In genomic region chr5:175795959-175796358, GRCh38 we compare ENCODE assay signal across 27 cellular contexts.
DNase-seq lines count a peak whose midpoint lies in the region; TF ChIP-seq lines count a peak whose summit lies in the region.
"Had no signal": no experiment of that assay in that cellular context is flagged by ENCODE, and none has a peak within 500 bp of the region (broad histone marks: within the 10 kb centered on the region; RNA-seq: fewer than 3 reads in every experiment).

No MANE protein-coding gene starts in this region.

- H3K9ac ChIP-seq in parathyroid adenoma: peak overlapping the region; percentile 39

- H3K9me3 ChIP-seq in parathyroid adenoma (ENCODE audit: control insufficient read depth, low read length): no peaks in the 10 kb centered on the region
- H3K9me3 ChIP-seq: lower lobe of right lung had no signal

- peaks cover 25% of the 10 kb centered on the region for H3K4me1 ChIP-seq in parathyroid adenoma

- DNase-seq in NCI-H1694 treated with DMSO at 0.1 percent for 48 hours (lab: John Stamatoyannopoulos, UW): peak; percentile 41
- DNase-seq in NCI-H1694 (lab: John Stamatoyannopoulos, UW): no peak
- peak; percentile 62 for DNase-seq in NCI-H69 (lab: John Stamatoyannopoulos, UW)
- no peak for DNase-seq in endothelial cell (ENCODE audit: low spot score)
- DNase-seq in stimulated activated CD8-positive, alpha-beta memory T cell treated with anti-CD3 and anti-CD28 coated beads, Interleukin-4, amount 100 ng/mL, for 48 hours: no peak
- no peak for DNase-seq in GDM1 (lab: John Stamatoyannopoulos, UW)
- DNase-seq in stimulated activated CD4-positive, alpha-beta T cell treated with anti-CD3 and anti-CD28 coated beads, Interleukin-4, amount 100 ng/mL, for 24 hours: no peak
- DNase-seq: 8988T; activated CD4-positive, CD25-positive, alpha-beta regulatory T cell treated with anti-CD3 and anti-CD28 coated beads, Interleukin-2, amount 50 U/mL, for 72 hours; activated CD8-positive, alpha-beta memory T cell treated with anti-CD3 and anti-CD28 coated beads for 24 hours; activated T-cell treated with anti-CD3 and anti-CD28 coated beads, Interleukin-2, amount 50 U/mL, for 4 hours; AML-193; DND-41; effector CD8-positive, alpha-beta T cell; GOT3; kidney; lower lobe of right lung; occipital lobe; OCI-M1; Right ventricle myocardium superior; small intestine; stimulated activated CD4-positive, alpha-beta T cell treated with anti-CD3 and anti-CD28 coated beads, Interleukin-2, amount 100 ng/mL, for 24 hours; stimulated activated naive CD4-positive, alpha-beta T cell had no signal

- H2AFZ ChIP-seq in parathyroid adenoma: peak overlapping the region; percentile 100

- H3K9me3 Mint-ChIP-seq in endothelial cell (ENCODE audit: unreplicated experiment): no peaks in the 10 kb centered on the region

- no peaks in the 10 kb centered on the region for H3K27me3 ChIP-seq in parathyroid adenoma (ENCODE audit: control insufficient read depth, insufficient read depth, low read length)

- no peak overlapping the region for H3K4me3 ChIP-seq in parathyroid adenoma (ENCODE audit: low read depth, low read length)
- H3K4me3 ChIP-seq: esophagus muscularis mucosa, lower lobe of right lung had no signal

- no peaks in the 10 kb centered on the region for H3K36me3 Mint-ChIP-seq in endothelial cell (ENCODE audit: low read depth, unreplicated experiment)

- H3K79me2 ChIP-seq in parathyroid adenoma: peaks cover 3% of the 10 kb centered on the region

- H3K4me1 Mint-ChIP-seq in endothelial cell (ENCODE audit: unreplicated experiment): peaks cover 8% of the 10 kb centered on the region

- H3K27me3 Mint-ChIP-seq in endothelial cell (ENCODE audit: unreplicated experiment): peaks cover 7% of the 10 kb centered on the region

- H3K27ac ChIP-seq in parathyroid adenoma: peak overlapping the region; percentile 95
- H3K27ac ChIP-seq: esophagus muscularis mucosa, lower lobe of right lung had no signal

- H3K36me3 ChIP-seq in parathyroid adenoma (ENCODE audit: control insufficient read depth, insufficient read depth, low read length): no peaks in the 10 kb centered on the region
- H3K36me3 ChIP-seq: esophagus muscularis mucosa, lower lobe of right lung had no signal

- H3K4me2 ChIP-seq in parathyroid adenoma (ENCODE audit: low read length): no peak overlapping the region

- TF ChIP-seq CTCF in endothelial cell (IDR thresholded peaks at IDR 0.05; ENCODE audit: unreplicated experiment): no peak
- peak; percentile 15 for TF ChIP-seq CTCF in parathyroid adenoma (IDR thresholded peaks at IDR 0.05)

- H3K4me3 Mint-ChIP-seq in endothelial cell (ENCODE audit: unreplicated experiment): peak overlapping the region; percentile 63
- H3K4me3 Mint-ChIP-seq: activated T-cell treated with anti-CD3 and anti-CD28 coated beads, Interleukin-2, amount 50 U/mL, for 4 hours; IgD-negative memory B cell had no signal

- H3K27ac Mint-ChIP-seq in endothelial cell (ENCODE audit: unreplicated experiment): no peak overlapping the region
- H3K27ac Mint-ChIP-seq: activated naive CD4-positive, alpha-beta T cell treated with anti-CD3 and anti-CD28 coated beads, Interleukin-2, amount 50 U/mL, for 72 hours had no signal

Comparison
In these comparisons a context has a peak if more than half of its experiments do, and no peak if none do; other contexts are left out.
1. DNase-seq: peak in NCI-H1694 treated with DMSO at 0.1 percent for 48 hours (single experiment) and NCI-H69 (single experiment); none in NCI-H1694 (single experiment), endothelial cell (single experiment), stimulated activated CD8-positive, alpha-beta memory T cell treated with anti-CD3 and anti-CD28 coated beads, Interleukin-4, amount 100 ng/mL, for 48 hours (single experiment), GDM1 (single experiment) and stimulated activated CD4-positive, alpha-beta T cell treated with anti-CD3 and anti-CD28 coated beads, Interleukin-4, amount 100 ng/mL, for 24 hours (single experiment).